1 cellular context compared by ENCODE assay signal in genomic region chr20:49279677-49280462, GRCh38.
TF ChIP-seq lines count a peak whose summit lies in the region.

No MANE protein-coding gene starts in this region.

TF ChIP-seq in HepG2, 621 proteins besides CTCF, POLR2A, EP300 and RAD21 (continued from another document and continues in another):
- TF ChIP-seq GMEB1 (CRISPR knock-in tag; IDR thresholded peaks at IDR 0.05; ENCODE audit: borderline replicate concordance) (no peak), ZNF737 (CRISPR knock-in tag; IDR thresholded peaks at IDR 0.05; ENCODE audit: borderline replicate concordance) (no peak), ZNF510 (CRISPR knock-in tag; IDR thresholded peaks at IDR 0.05; ENCODE audit: low read depth) (no peak), KLF15 (CRISPR knock-in tag; IDR thresholded peaks at IDR 0.05; ENCODE audit: borderline replicate concordance) (no peak), ZNF550 (CRISPR knock-in tag; IDR thresholded peaks at IDR 0.05; ENCODE audit: borderline replicate concordance) (no peak), ZNF564 (CRISPR knock-in tag; IDR thresholded peaks at IDR 0.05) (peak; percentile 52; the same call in 1 of the 2 replicates), SKIL (CRISPR knock-in tag; IDR thresholded peaks at IDR 0.05; ENCODE audit: borderline replicate concordance) (no peak), HHEX (CRISPR knock-in tag; IDR thresholded peaks at IDR 0.05) (no peak), CHD4 (IDR thresholded peaks at IDR 0.05; ENCODE audit: borderline replicate concordance, low read length) (no peak), AGO2 (optimal IDR thresholded peaks at IDR 0.05; ENCODE audit: low read depth, low read length) (peak; percentile 57), KAT7 (CRISPR knock-in tag; IDR thresholded peaks at IDR 0.05; ENCODE audit: borderline replicate concordance) (peak; percentile 68; the same call in 1 of the 2 replicates), SOX13 (IDR thresholded peaks at IDR 0.05) (0 out of 2 replicates have a peak, but pooled peaks have one; percentile 7), SOX13 (CRISPR knock-in tag; conservative IDR thresholded peaks at IDR 0.05 in 1 of 2, IDR thresholded peaks at IDR 0.05 in 1 of 2) (0 out of 4 replicates have a peak, but pooled peaks have one; percentile 13 to 21), ETS1 (CRISPR knock-in tag; IDR thresholded peaks at IDR 0.05) (no peak), FOXA3 (CRISPR knock-in tag; IDR thresholded peaks at IDR 0.05) (no peak), MED13 (CRISPR knock-in tag; IDR thresholded peaks at IDR 0.05) (0 out of 2 replicates have a peak, but pooled peaks have one; percentile 3), DR1 (CRISPR knock-in tag; IDR thresholded peaks at IDR 0.05) (no peak), KLF16 (CRISPR knock-in tag; IDR thresholded peaks at IDR 0.05) (no peak), SAP130 (CRISPR knock-in tag; IDR thresholded peaks at IDR 0.05; ENCODE audit: low read depth) (no peak; the same call in 1 of the 2 replicates), ZNF17 (CRISPR knock-in tag; IDR thresholded peaks at IDR 0.05) (no peak), ZNF570 (CRISPR knock-in tag; IDR thresholded peaks at IDR 0.05; ENCODE audit: borderline replicate concordance) (no peak), ZKSCAN8 (CRISPR knock-in tag; IDR thresholded peaks at IDR 0.05; ENCODE audit: borderline replicate concordance) (peak; percentile 33; the same call in 1 of the 2 replicates), NFIC (IDR thresholded peaks at IDR 0.05; ENCODE audit: low read length) (0 out of 2 replicates have a peak, but pooled peaks have one; percentile 20), ZNF713 (CRISPR knock-in tag; IDR thresholded peaks at IDR 0.05) (no peak), ZNF580 (CRISPR knock-in tag; IDR thresholded peaks at IDR 0.05; ENCODE audit: borderline replicate concordance, low read depth) (no peak), MTF1 (CRISPR knock-in tag; IDR thresholded peaks at IDR 0.05) (no peak), ZNF746 (CRISPR knock-in tag; IDR thresholded peaks at IDR 0.05) (no peak), RORA (CRISPR knock-in tag; IDR thresholded peaks at IDR 0.05) (no peak), SATB2 (CRISPR knock-in tag; IDR thresholded peaks at IDR 0.05) (0 out of 2 replicates have a peak, but pooled peaks have one; percentile 13), ZNF75D (CRISPR knock-in tag; IDR thresholded peaks at IDR 0.05; ENCODE audit: borderline replicate concordance) (no peak), CREB1 (IDR thresholded peaks at IDR 0.05) (no peak), CREB1 (CRISPR knock-in tag; IDR thresholded peaks at IDR 0.05) (no peak), ZEB1 (IDR thresholded peaks at IDR 0.05; ENCODE audit: insufficient replicate concordance, low read depth) (no peak), CEBPG (CRISPR knock-in tag; IDR thresholded peaks at IDR 0.05) (peak; percentile 11; the same call in 1 of the 2 replicates), HDAC6 (IDR thresholded peaks at IDR 0.05; ENCODE audit: low read depth, low read length) (no peak; the same call in 1 of the 2 replicates), ZNF850 (CRISPR knock-in tag; conservative IDR thresholded peaks at IDR 0.05) (0 out of 2 replicates have a peak, but pooled peaks have one; percentile 50), ZNF44 (CRISPR knock-in tag; IDR thresholded peaks at IDR 0.05) (no peak), RFX5 (IDR thresholded peaks at IDR 0.05; ENCODE audit: low read depth, low read length) (no peak), ZNF670 (CRISPR knock-in tag; IDR thresholded peaks at IDR 0.05; ENCODE audit: borderline replicate concordance) (no peak; the same call in 1 of the 2 replicates), HNF1B (CRISPR knock-in tag; IDR thresholded peaks at IDR 0.05) (no peak), SMYD3 (CRISPR knock-in tag; IDR thresholded peaks at IDR 0.05) (no peak), TSC22D2 (CRISPR knock-in tag; IDR thresholded peaks at IDR 0.05; ENCODE audit: borderline replicate concordance) (peak; percentile 36), GABPA (IDR thresholded peaks at IDR 0.05; ENCODE audit: low read depth, low read length) (no peak), GABPA (CRISPR knock-in tag; IDR thresholded peaks at IDR 0.05; ENCODE audit: low read depth) (0 out of 2 replicates have a peak, but pooled peaks have one; percentile 15), FOSL2 (CRISPR knock-in tag; IDR thresholded peaks at IDR 0.05) (0 out of 2 replicates have a peak, but pooled peaks have one; percentile 25), ZNF780A (CRISPR knock-in tag; IDR thresholded peaks at IDR 0.05) (no peak)
- TF ChIP-seq, protein P1, sequence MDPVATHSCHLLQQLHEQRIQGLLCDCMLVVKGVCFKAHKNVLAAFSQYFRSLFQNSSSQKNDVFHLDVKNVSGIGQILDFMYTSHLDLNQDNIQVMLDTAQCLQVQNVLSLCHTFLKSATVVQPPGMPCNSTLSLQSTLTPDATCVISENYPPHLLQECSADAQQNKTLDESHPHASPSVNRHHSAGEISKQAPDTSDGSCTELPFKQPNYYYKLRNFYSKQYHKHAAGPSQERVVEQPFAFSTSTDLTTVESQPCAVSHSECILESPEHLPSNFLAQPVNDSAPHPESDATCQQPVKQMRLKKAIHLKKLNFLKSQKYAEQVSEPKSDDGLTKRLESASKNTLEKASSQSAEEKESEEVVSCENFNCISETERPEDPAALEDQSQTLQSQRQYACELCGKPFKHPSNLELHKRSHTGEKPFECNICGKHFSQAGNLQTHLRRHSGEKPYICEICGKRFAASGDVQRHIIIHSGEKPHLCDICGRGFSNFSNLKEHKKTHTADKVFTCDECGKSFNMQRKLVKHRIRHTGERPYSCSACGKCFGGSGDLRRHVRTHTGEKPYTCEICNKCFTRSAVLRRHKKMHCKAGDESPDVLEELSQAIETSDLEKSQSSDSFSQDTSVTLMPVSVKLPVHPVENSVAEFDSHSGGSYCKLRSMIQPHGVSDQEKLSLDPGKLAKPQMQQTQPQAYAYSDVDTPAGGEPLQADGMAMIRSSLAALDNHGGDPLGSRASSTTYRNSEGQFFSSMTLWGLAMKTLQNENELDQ (CRISPR knock-in tag; IDR thresholded peaks at IDR 0.05; ENCODE audit: borderline replicate concordance): peak; percentile 41; the same call in 1 of the 2 replicates
- TF ChIP-seq, protein P2, sequence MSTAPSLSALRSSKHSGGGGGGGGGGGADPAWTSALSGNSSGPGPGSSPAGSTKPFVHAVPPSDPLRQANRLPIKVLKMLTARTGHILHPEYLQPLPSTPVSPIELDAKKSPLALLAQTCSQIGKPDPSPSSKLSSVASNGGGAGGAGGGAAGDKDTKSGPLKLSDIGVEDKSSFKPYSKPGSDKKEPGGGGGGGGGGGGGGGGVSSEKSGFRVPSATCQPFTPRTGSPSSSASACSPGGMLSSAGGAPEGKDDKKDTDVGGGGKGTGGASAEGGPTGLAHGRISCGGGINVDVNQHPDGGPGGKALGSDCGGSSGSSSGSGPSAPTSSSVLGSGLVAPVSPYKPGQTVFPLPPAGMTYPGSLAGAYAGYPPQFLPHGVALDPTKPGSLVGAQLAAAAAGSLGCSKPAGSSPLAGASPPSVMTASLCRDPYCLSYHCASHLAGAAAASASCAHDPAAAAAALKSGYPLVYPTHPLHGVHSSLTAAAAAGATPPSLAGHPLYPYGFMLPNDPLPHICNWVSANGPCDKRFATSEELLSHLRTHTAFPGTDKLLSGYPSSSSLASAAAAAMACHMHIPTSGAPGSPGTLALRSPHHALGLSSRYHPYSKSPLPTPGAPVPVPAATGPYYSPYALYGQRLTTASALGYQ (CRISPR knock-in tag; IDR thresholded peaks at IDR 0.05): no peak
- TF ChIP-seq, protein P3, sequence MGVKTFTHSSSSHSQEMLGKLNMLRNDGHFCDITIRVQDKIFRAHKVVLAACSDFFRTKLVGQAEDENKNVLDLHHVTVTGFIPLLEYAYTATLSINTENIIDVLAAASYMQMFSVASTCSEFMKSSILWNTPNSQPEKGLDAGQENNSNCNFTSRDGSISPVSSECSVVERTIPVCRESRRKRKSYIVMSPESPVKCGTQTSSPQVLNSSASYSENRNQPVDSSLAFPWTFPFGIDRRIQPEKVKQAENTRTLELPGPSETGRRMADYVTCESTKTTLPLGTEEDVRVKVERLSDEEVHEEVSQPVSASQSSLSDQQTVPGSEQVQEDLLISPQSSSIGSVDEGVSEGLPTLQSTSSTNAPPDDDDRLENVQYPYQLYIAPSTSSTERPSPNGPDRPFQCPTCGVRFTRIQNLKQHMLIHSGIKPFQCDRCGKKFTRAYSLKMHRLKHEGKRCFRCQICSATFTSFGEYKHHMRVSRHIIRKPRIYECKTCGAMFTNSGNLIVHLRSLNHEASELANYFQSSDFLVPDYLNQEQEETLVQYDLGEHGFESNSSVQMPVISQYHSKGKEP (CRISPR knock-in tag; IDR thresholded peaks at IDR 0.05): no peak
- TF ChIP-seq, protein P4, sequence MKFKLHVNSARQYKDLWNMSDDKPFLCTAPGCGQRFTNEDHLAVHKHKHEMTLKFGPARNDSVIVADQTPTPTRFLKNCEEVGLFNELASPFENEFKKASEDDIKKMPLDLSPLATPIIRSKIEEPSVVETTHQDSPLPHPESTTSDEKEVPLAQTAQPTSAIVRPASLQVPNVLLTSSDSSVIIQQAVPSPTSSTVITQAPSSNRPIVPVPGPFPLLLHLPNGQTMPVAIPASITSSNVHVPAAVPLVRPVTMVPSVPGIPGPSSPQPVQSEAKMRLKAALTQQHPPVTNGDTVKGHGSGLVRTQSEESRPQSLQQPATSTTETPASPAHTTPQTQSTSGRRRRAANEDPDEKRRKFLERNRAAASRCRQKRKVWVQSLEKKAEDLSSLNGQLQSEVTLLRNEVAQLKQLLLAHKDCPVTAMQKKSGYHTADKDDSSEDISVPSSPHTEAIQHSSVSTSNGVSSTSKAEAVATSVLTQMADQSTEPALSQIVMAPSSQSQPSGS (CRISPR knock-in tag; IDR thresholded peaks at IDR 0.05): no peak
- TF ChIP-seq, protein P5, sequence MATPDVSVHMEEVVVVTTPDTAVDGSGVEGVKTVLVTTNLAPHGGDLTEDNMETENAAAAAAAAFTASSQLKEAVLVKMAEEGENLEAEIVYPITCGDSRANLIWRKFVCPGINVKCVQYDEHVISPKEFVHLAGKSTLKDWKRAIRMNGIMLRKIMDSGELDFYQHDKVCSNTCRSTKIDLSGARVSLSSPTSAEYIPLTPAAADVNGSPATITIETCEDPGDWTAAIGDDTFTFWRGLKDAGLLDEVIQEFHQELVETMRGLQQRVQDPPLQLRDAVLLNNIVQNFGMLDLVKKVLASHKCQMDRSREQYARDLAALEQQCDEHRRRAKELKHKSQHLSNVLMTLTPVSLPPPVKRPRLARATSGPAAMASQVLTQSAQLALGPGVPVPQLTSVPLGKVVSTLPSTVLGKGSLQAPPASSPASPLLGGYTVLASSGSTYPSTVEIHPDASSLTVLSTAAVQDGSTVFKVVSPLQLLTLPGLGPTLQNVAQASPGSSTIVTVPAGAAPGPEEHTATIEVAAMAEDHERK (CRISPR knock-in tag; IDR thresholded peaks at IDR 0.05; ENCODE audit: low read depth): 0 out of 2 replicates have a peak, but pooled peaks have one; percentile 43
- TF ChIP-seq, protein P6, sequence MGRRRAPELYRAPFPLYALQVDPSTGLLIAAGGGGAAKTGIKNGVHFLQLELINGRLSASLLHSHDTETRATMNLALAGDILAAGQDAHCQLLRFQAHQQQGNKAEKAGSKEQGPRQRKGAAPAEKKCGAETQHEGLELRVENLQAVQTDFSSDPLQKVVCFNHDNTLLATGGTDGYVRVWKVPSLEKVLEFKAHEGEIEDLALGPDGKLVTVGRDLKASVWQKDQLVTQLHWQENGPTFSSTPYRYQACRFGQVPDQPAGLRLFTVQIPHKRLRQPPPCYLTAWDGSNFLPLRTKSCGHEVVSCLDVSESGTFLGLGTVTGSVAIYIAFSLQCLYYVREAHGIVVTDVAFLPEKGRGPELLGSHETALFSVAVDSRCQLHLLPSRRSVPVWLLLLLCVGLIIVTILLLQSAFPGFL (CRISPR knock-in tag; IDR thresholded peaks at IDR 0.05): no peak
